Comparison of ENCODE assay signal across 8 cellular contexts in the genomic region with DNA sequence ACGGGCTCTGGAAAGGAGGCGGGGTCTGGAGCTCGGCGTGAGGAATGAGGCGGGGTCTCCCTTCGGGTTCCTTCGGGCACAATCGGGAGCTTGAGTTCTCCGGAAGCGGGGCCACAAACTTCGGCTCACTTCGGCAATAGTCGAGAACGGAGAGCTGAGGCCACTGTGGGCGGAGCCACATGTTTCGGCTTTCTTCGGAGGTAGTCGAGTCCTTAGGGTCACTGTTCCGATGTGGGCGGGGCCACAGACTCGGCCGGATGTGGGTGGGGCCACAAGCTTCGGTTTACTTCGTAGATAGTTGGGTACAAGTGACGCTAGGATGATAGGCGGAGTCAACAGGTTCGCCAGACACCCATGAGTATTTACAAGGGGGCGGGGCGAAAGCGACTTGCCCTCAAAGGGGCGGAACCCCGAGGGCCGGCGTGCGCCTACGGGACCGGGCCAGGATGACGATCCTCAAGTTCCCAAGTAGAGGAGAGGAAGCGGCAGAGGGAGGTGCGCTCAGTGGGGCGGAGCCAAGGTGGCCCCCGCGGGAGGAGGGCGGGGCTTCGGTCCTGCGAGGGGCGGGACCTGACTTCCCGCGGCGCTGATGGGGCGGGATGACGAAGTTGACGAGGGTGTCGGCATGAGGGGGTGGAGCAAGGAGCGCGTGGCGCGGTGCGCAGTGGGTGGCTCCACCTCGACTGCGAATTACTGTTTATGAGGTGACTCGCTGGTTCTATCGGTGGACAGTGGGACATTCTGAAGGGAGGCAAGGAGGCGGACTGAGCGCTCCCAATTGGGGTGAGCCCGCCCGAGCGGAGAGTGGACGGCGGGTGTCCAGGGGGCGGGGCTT. TPM values are rescaled to one million over a fixed set of nuclear protein-coding genes. Genes with fewer than 3 reads are reported as not detected.
DNase-seq lines count a peak whose midpoint lies in the region; ATAC-seq, FAIRE-seq and TF ChIP-seq lines count a peak whose summit lies in the region.

No MANE protein-coding gene starts in this region.

- dilution Hi-C loops in keratinocyte (cut with MboI; ENCODE audit: extremely low pct_ligation_motif_present, low sequenced_read_pairs): no loop called here

- H3K4me1 ChIP-seq in keratinocyte (ENCODE audit: control insufficient read depth, extremely low read depth, insufficient read depth, low read length): peaks cover 15% of the 10 kb centered on the region

- H3K79me2 ChIP-seq in keratinocyte (ENCODE audit: control insufficient read depth, insufficient read depth, low read length): peaks cover 45% of the 10 kb centered on the region

- no peaks in the 10 kb centered on the region for H3K9me3 Mint-ChIP-seq in chondrocyte (ENCODE audit: low read depth)

- peak overlapping the region; percentile 99 for H3K27ac Mint-ChIP-seq in chondrocyte (ENCODE audit: unreplicated experiment)

- H3K9ac ChIP-seq in keratinocyte (ENCODE audit: control insufficient read depth, extremely low read depth, insufficient read depth, low read length): peak overlapping the region; percentile 99

- H3K27me3 ChIP-seq in keratinocyte (ENCODE audit: control insufficient read depth, extremely low read depth, insufficient read depth, low read length): no peaks in the 10 kb centered on the region

- H3K36me3 ChIP-seq in keratinocyte (ENCODE audit: control insufficient read depth in 2 of 2, extremely low read depth in 1 of 2, insufficient read depth in 2 of 2, low read length in 2 of 2): peaks cover 18 to 20% of the 10 kb centered on the region in 2 experiments

- FAIRE-seq in keratinocyte (lab: Jason Lieb, UNC): peak; percentile 94

- no peaks in the 10 kb centered on the region for H3K9me3 ChIP-seq in keratinocyte (ENCODE audit: control insufficient read depth, low read depth, low read length)

- H3K27ac ChIP-seq in keratinocyte (ENCODE audit: control insufficient read depth, insufficient read depth, low read length): peak overlapping the region; percentile 99

- H4K20me1 ChIP-seq in keratinocyte (ENCODE audit: control insufficient read depth, extremely low read depth, insufficient read depth, low read length): no peaks in the 10 kb centered on the region

- peak overlapping the region; percentile 82 to 95 (median 87) for H3K4me3 ChIP-seq in keratinocyte (ENCODE audit: control insufficient read depth in 2 of 3, extremely low read depth in 1 of 3, insufficient read depth in 2 of 3, low read depth in 1 of 3, low read length in 3 of 3)

- H3K27me3 Mint-ChIP-seq in chondrocyte (ENCODE audit: low read depth): no peaks in the 10 kb centered on the region

- peak overlapping the region; percentile 66 for H3K4me2 ChIP-seq in keratinocyte (ENCODE audit: control insufficient read depth, extremely low read depth, insufficient read depth, low read depth, low read length)

- TF ChIP-seq CTCF in chondrocyte (IDR thresholded peaks at IDR 0.05) (no peak), keratinocyte (optimal IDR thresholded peaks at IDR 0.05 in 1 of 3, IDR thresholded peaks at IDR 0.05 in 1 of 3, conservative IDR thresholded peaks at IDR 0.05 in 1 of 3; ENCODE audit: extremely low read depth in 1 of 3, insufficient read depth in 2 of 3, low read length in 3 of 3) (no peak)

- peak; percentile 52 for ATAC-seq in HG03439 (IDR thresholded peaks at IDR 0.05; ENCODE audit: unreplicated experiment)

- H3K4me1 Mint-ChIP-seq in chondrocyte (ENCODE audit: low read depth): peaks cover 34% of the 10 kb centered on the region

- H2AFZ ChIP-seq in keratinocyte (ENCODE audit: control insufficient read depth, low read length): peak overlapping the region; percentile 98

- H3K9me1 ChIP-seq in keratinocyte (ENCODE audit: control insufficient read depth, extremely low read depth, insufficient read depth, low read length): no peaks in the 10 kb centered on the region

- H3K36me3 Mint-ChIP-seq in chondrocyte (ENCODE audit: low read depth): peaks cover 6% of the 10 kb centered on the region

- H3K4me3 Mint-ChIP-seq in chondrocyte (ENCODE audit: unreplicated experiment): peak overlapping the region; percentile 86

- DNase-seq in Ammon's horn (ENCODE audit: low spot score) (peak; percentile 100), GM19238 (ENCODE audit: insufficient read length, low spot score) (peak; percentile 92), NCI-H510A (lab: John Stamatoyannopoulos, UW) (peak; percentile 100), chondrocyte (ENCODE audit: low spot score) (peak; percentile 100), keratinocyte (ENCODE audit: low read depth, low spot score) (peak; percentile 100)
- DNase-seq in activated CD4-positive, alpha-beta T cell treated with anti-CD3 and anti-CD28 coated beads for 24 hours (ENCODE audit: low read depth in 2 of 2): peak; percentile 100
- peak; percentile 100 for DNase-seq in stimulated activated CD4-positive, alpha-beta T cell treated with anti-CD3 and anti-CD28 coated beads, Interleukin-12 subunit alpha, Interleukin-12 subunit beta, amount 100 ng/mL, for 48 hours (ENCODE audit: low read depth in 2 of 3, low spot score in 1 of 3)

RNA-seq across cellular contexts. Expression of a gene that starts 0.5 kb away (rescaled TPM):
- total RNA-seq in chondrocyte: 71.4 to 83.8 TPM (median 76.6 TPM) in 3 replicates
- 41.3 to 70.2 TPM (median 62.7 TPM) in 3 replicates for polyA plus RNA-seq in keratinocyte
- 6.9 TPM for polyA plus RNA-seq in keratinocyte (2011; ENCODE audit: low read depth)
- 40.0 and 79.8 TPM in 2 replicates for polyA plus RNA-seq in keratinocyte (2011; cell fraction: cytosol; rRNA removed)
- polyA plus RNA-seq in keratinocyte (2011; cell fraction: nucleus; rRNA removed): 146 and 213 TPM in 2 replicates
- polyA plus RNA-seq in keratinocyte (2012; ENCODE audit: low replicate concordance): 54.1 and 120 TPM in 2 replicates
- 41.1 to 132 TPM (median 55.3 TPM) in 3 replicates for polyA minus RNA-seq in keratinocyte
- polyA minus RNA-seq in keratinocyte (2011; cell fraction: cytosol; rRNA and poly(A)+ RNA removed): 195 TPM
- 158 and 173 TPM in 2 replicates for polyA minus RNA-seq in keratinocyte (2011; cell fraction: nucleus; rRNA and poly(A)+ RNA removed)

RNA-seq across cellular contexts. Expression of a gene that starts 1.2 kb away (rescaled TPM):
- 39.6 to 46.2 TPM (median 40.5 TPM) in 3 replicates for total RNA-seq in chondrocyte
- polyA plus RNA-seq in keratinocyte: 36.5 to 49.7 TPM (median 40.5 TPM) in 3 replicates
- polyA plus RNA-seq in keratinocyte (2011; ENCODE audit: low read depth): 8.1 TPM
- polyA plus RNA-seq in keratinocyte (2011; cell fraction: cytosol; rRNA removed): 30.5 and 56.0 TPM in 2 replicates
- polyA plus RNA-seq in keratinocyte (2011; cell fraction: nucleus; rRNA removed): 22.0 and 30.1 TPM in 2 replicates
- 22.8 and 48.0 TPM in 2 replicates for polyA plus RNA-seq in keratinocyte (2012; ENCODE audit: low replicate concordance)
- polyA minus RNA-seq in keratinocyte: 22.7 to 39.1 TPM (median 33.0 TPM) in 3 replicates
- 60.6 TPM for polyA minus RNA-seq in keratinocyte (2011; cell fraction: cytosol; rRNA and poly(A)+ RNA removed)
- polyA minus RNA-seq in keratinocyte (2011; cell fraction: nucleus; rRNA and poly(A)+ RNA removed): 11.6 and 14.2 TPM in 2 replicates

RNA-seq across cellular contexts. Expression of a gene that starts 10.8 kb away (rescaled TPM):
- 689 to 819 TPM (median 699 TPM) in 3 replicates for total RNA-seq in chondrocyte
- 1,666 to 2,598 TPM (median 1,866 TPM) in 3 replicates for polyA plus RNA-seq in keratinocyte
- polyA plus RNA-seq in keratinocyte (2011; ENCODE audit: low read depth): 468 TPM
- 1,169 and 2,467 TPM in 2 replicates for polyA plus RNA-seq in keratinocyte (2011; cell fraction: cytosol; rRNA removed)
- polyA plus RNA-seq in keratinocyte (2011; cell fraction: nucleus; rRNA removed): 562 and 695 TPM in 2 replicates
- 2,423 and 2,469 TPM in 2 replicates for polyA plus RNA-seq in keratinocyte (2012; ENCODE audit: low replicate concordance)
- polyA minus RNA-seq in keratinocyte: 519 to 770 TPM (median 701 TPM) in 3 replicates
- 1,006 TPM for polyA minus RNA-seq in keratinocyte (2011; cell fraction: cytosol; rRNA and poly(A)+ RNA removed)
- 236 and 249 TPM in 2 replicates for polyA minus RNA-seq in keratinocyte (2011; cell fraction: nucleus; rRNA and poly(A)+ RNA removed)

RNA-seq across cellular contexts. Expression of a gene that starts 16.9 kb away (rescaled TPM):
- 0.73 to 3.7 TPM (median 3.2 TPM) in 3 replicates for total RNA-seq in chondrocyte
- 1.5 to 2.2 TPM (median 1.8 TPM) in 3 replicates for polyA plus RNA-seq in keratinocyte
- 2.8 TPM for polyA plus RNA-seq in keratinocyte (2011; ENCODE audit: low read depth)
- 1.0 and 2.2 TPM in 2 replicates for polyA plus RNA-seq in keratinocyte (2011; cell fraction: cytosol; rRNA removed)
- 10.2 and 10.8 TPM in 2 replicates for polyA plus RNA-seq in keratinocyte (2011; cell fraction: nucleus; rRNA removed)
- polyA plus RNA-seq in keratinocyte (2012; ENCODE audit: low replicate concordance): 4.5 and 6.4 TPM in 2 replicates
- polyA minus RNA-seq in keratinocyte: 1.7 to 3.1 TPM (median 2.9 TPM) in 3 replicates
- polyA minus RNA-seq in keratinocyte (2011; cell fraction: cytosol; rRNA and poly(A)+ RNA removed): 2.3 TPM
- 2.1 and 2.6 TPM in 2 replicates for polyA minus RNA-seq in keratinocyte (2011; cell fraction: nucleus; rRNA and poly(A)+ RNA removed)

RNA-seq across cellular contexts. Expression of a gene that starts 30.4 kb away (rescaled TPM):
- total RNA-seq in chondrocyte: 4.4 to 6.0 TPM (median 4.5 TPM) in 3 replicates
- 2.0 to 4.0 TPM (median 3.4 TPM) in 3 replicates for polyA plus RNA-seq in keratinocyte
- 5.4 TPM for polyA plus RNA-seq in keratinocyte (2011; ENCODE audit: low read depth)
- polyA plus RNA-seq in keratinocyte (2011; cell fraction: cytosol; rRNA removed): 1.5 and 3.5 TPM in 2 replicates
- 2.4 and 2.6 TPM in 2 replicates for polyA plus RNA-seq in keratinocyte (2011; cell fraction: nucleus; rRNA removed)
- 4.3 and 7.3 TPM in 2 replicates for polyA plus RNA-seq in keratinocyte (2012; ENCODE audit: low replicate concordance)
- 0.16 TPM in 1 of 3 replicates, not detected in the others for polyA minus RNA-seq in keratinocyte
- polyA minus RNA-seq in keratinocyte (2011; cell fraction: cytosol; rRNA and poly(A)+ RNA removed): 1.3 TPM
- polyA minus RNA-seq in keratinocyte (2011; cell fraction: nucleus; rRNA and poly(A)+ RNA removed): 0.32 and 0.62 TPM in 2 replicates

Comparison
In these comparisons a context has a peak if more than half of its experiments do, and no peak if none do; other contexts are left out.
1. Peak in every context shown above with its lines: DNase-seq, ATAC-seq, H3K4me3 ChIP-seq and H3K27ac ChIP-seq.